In genomic region chr4:23174179-23174578, GRCh38 we compare ENCODE assay signal across 26 cellular contexts.
"Had no signal": no experiment of that assay in that cellular context is flagged by ENCODE, and none has a peak within 500 bp of the region (broad histone marks: within the 10 kb centered on the region; RNA-seq: fewer than 3 reads in every experiment).

No MANE protein-coding gene starts in this region.

- H3K9me3 ChIP-seq: stomach, suprapubic skin, testis, thoracic aorta, thyroid gland, tibial artery, tibial nerve, transverse colon, upper lobe of right lung, uterus, vagina had no signal

- H3K4me1 ChIP-seq: stomach, suprapubic skin, testis, thyroid gland, tibial artery, tibial nerve, upper lobe of left lung, upper lobe of right lung, uterus, vagina had no signal

- H3K4me3 ChIP-seq: stomach, suprapubic skin, testis, thoracic aorta, thyroid gland, tibial artery, tibial nerve, transverse colon, upper lobe of left lung, upper lobe of right lung, uterus, vagina had no signal

- ATAC-seq: stimulated activated effector memory CD8-positive, alpha-beta T cell treated with anti-CD3 and anti-CD28 coated beads, Interleukin-12 subunit alpha, Interleukin-12 subunit beta, amount 100 ng/mL, for 72 hours; stimulated activated memory B cell treated with anti-CD40 and anti-IgM and Interleukin-4, amounts not matched to agents 10 μg/mL and 1 μg/mL and 100 μg/mL, for 72 hours; stimulated activated naive B cell treated with anti-CD40 and anti-IgM and Interleukin-4, amounts not matched to agents 10 μg/mL and 1 μg/mL and 100 μg/mL, for 72 hours; stimulated activated naive CD8-positive, alpha-beta T cell treated with anti-CD3 and anti-CD28 coated beads, Interleukin-15, amount 100 ng/mL, for 72 hours; stimulated activated naive CD8-positive, alpha-beta T cell treated with anti-CD3 and anti-CD28 coated beads, Interleukin-15, Interleukin-2, amounts not matched to agents 100 U/mL and 50 U/mL, for 24 hours; upper lobe of right lung had no signal

- H3K36me3 ChIP-seq: stomach, suprapubic skin, thoracic aorta, thyroid gland, tibial artery, tibial nerve, transverse colon, upper lobe of left lung, upper lobe of right lung, uterus, vagina had no signal

- DNase-seq: stimulated activated CD4-positive, alpha-beta T cell treated with anti-CD3 and anti-CD28 coated beads, Interleukin-2, amount 100 ng/mL, for 48 hours; stimulated activated CD4-positive, alpha-beta T cell treated with anti-CD3 and anti-CD28 coated beads, Interleukin-4, amount 100 ng/mL, for 1 hour; stimulated activated CD4-positive, alpha-beta T cell treated with anti-CD3 and anti-CD28 coated beads, Interleukin-4, amount 100 ng/mL, for 24 hours; stimulated activated CD4-positive, alpha-beta T cell treated with anti-CD3 and anti-CD28 coated beads, Interleukin-4, amount 100 ng/mL, for 4 hours; stimulated activated CD8-positive, alpha-beta memory T cell treated with anti-CD3 and anti-CD28 coated beads, Interleukin-4, amount 100 ng/mL, for 48 hours; stimulated activated naive B cell treated with anti-CD40 and anti-IgM and Interleukin-4, amounts not matched to agents 10 μg/mL and 1 μg/mL and 100 μg/mL, for 72 hours; stimulated activated naive CD4-positive, alpha-beta T cell; stimulated activated naive CD4-positive, alpha-beta T cell treated with Interleukin-2 at 50 U/mL for 16 hours; stimulated activated naive CD8-positive, alpha-beta T cell treated with anti-CD3 and anti-CD28 coated beads, Interleukin-15, amount 100 ng/mL, for 72 hours; stimulated activated naive CD8-positive, alpha-beta T cell treated with anti-CD3 and anti-CD28 coated beads, Interleukin-15, Interleukin-2, amounts not matched to agents 100 U/mL and 50 U/mL, for 24 hours; stomach; substantia nigra; testis; thyroid gland; tibial artery; transverse colon; trophoblast cell; upper lobe of left lung; upper lobe of right lung; uterus had no signal
